Comparison of ENCODE assay signal across 10 cellular contexts in the genomic region with DNA sequence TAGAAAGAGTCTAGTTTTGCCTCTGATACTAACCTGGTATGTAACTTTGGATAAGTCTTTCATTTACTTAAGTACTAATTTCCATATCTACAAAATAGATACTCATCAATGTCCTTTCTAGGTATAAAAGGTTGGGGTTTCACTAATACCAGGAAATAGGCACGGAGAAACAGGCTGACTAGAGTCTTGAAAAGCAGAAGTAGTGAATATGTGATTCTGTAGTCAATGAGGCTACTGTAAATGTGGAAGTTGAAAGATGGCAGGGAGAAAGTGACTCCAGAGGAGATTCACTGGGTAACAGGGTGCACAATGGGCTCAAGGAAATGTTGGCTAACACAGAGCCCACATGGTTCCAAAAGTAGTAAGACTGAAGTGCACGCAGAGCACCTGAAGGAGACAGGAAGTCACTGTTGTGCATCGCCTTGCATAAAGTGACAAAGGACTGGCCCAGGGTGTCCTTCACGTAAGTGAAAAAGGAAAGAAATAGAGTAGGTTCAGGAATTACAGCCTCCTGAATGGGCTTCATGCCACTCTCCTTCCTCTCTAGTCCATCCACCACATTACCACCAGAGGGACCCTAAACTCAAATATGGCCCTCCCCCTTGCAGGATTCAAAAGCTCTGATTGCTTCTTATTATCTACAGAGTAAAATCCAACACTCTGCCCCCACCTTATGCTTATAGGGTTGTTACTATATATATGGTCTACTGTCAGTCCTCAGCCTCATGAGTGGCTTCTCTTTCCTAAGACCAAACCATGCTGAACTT.
DNase-seq lines count a peak whose midpoint lies in the region; ATAC-seq, FAIRE-seq and TF ChIP-seq lines count a peak whose summit lies in the region.
"Had no signal": no experiment of that assay in that cellular context is flagged by ENCODE, and none has a peak within 500 bp of the region (broad histone marks: within the 10 kb centered on the region; RNA-seq: fewer than 3 reads in every experiment).

No MANE protein-coding gene starts in this region.

- no peaks in the 10 kb centered on the region for H3F3A ChIP-seq in Loucy (ENCODE audit: low read depth)

- no peaks in the 10 kb centered on the region for H3K9me2 ChIP-seq in Loucy (replicated peaks; ENCODE audit: low read depth, low read length)

- H3K4me1 ChIP-seq in CD8-positive, alpha-beta T cell (ENCODE audit: insufficient read depth, low read length) = no peaks in the 10 kb centered on the region
- no peaks in the 10 kb centered on the region for H3K4me1 ChIP-seq in Loucy (ENCODE audit: insufficient read depth, low read length, poor library complexity, severe bottlenecking)
- H3K4me1 ChIP-seq: transverse colon had no signal

- TF ChIP-seq POLR2A in GM12892 (IDR thresholded peaks at IDR 0.05; ENCODE audit: low read depth, low read length) = no peak

- H3K27ac ChIP-seq in CD8-positive, alpha-beta T cell (ENCODE audit: low read depth, low read length) = no peak overlapping the region
- H3K27ac ChIP-seq: transverse colon had no signal

- no peaks in the 10 kb centered on the region for H3K9me3 ChIP-seq in CD8-positive, alpha-beta T cell (ENCODE audit: low read length)
- no peaks in the 10 kb centered on the region for H3K9me3 ChIP-seq in Loucy (ENCODE audit: insufficient read depth, low read depth, low read length)
- H3K9me3 ChIP-seq: transverse colon had no signal

- no peaks in the 10 kb centered on the region for H4K20me1 ChIP-seq in Loucy (ENCODE audit: insufficient read depth, low read length, poor library complexity, severe bottlenecking)

- ATAC-seq in CD8-positive, alpha-beta T cell = no peak
- peak; percentile 31 for ATAC-seq in effector memory CD8-positive, alpha-beta T cell (replicated peaks)
- no peak for ATAC-seq in HG03095 (IDR thresholded peaks at IDR 0.05; ENCODE audit: unreplicated experiment)

- H3K27me3 ChIP-seq in CD8-positive, alpha-beta T cell (ENCODE audit: insufficient read depth, low read length) = no peaks in the 10 kb centered on the region
- no peaks in the 10 kb centered on the region for H3K27me3 ChIP-seq in Loucy (ENCODE audit: insufficient read depth, low read length, poor library complexity, severe bottlenecking)
- H3K27me3 ChIP-seq: transverse colon had no signal

- H3K27ac Mint-ChIP-seq in CD8-positive, alpha-beta T cell = no peak overlapping the region
- no peak overlapping the region for H3K27ac Mint-ChIP-seq in effector memory CD8-positive, alpha-beta T cell

- POLR2A ChIA-PET in CD8-positive, alpha-beta T cell (lab: Charles Lee) = no interaction called here

- peak; percentile 20 for TF ChIP-seq CTCF in CD8-positive, alpha-beta T cell (IDR thresholded peaks at IDR 0.05)
- TF ChIP-seq CTCF in Loucy (conservative IDR thresholded peaks at IDR 0.05; ENCODE audit: low read length) = peak; percentile 57

- intact Hi-C loops in CD8-positive, alpha-beta T cell (cut with DNase I, micrococcal nuclease) = loop anchor here (1.0 to 5.0 kb wide), 4 partner anchors 340 to 360 kb away; no protein-coding TSS in a partner anchor

- FAIRE-seq in GM12892 (lab: Jason Lieb, UNC) = peak; percentile 42

- CTCF ChIA-PET in CD8-positive, alpha-beta T cell (lab: Charles Lee) = interaction anchor here (0.8 to 1.4 kb wide), 5 partner anchors 17 to 360 kb away, joined by 3 to 5 read pairs (median 3); no protein-coding TSS in a partner anchor

- no peaks in the 10 kb centered on the region for H3K79me2 ChIP-seq in Loucy (ENCODE audit: insufficient read depth, low read length)

- H3K9me3 Mint-ChIP-seq in CD8-positive, alpha-beta T cell = no peaks in the 10 kb centered on the region
- H3K9me3 Mint-ChIP-seq in effector memory CD8-positive, alpha-beta T cell = no peaks in the 10 kb centered on the region

- H3K27me3 Mint-ChIP-seq in CD8-positive, alpha-beta T cell (ENCODE audit: low read depth) = peaks cover 15% of the 10 kb centered on the region
- peaks cover 14 to 26% of the 10 kb centered on the region in 2 donors for H3K27me3 Mint-ChIP-seq in effector memory CD8-positive, alpha-beta T cell

- H3K4me3 Mint-ChIP-seq in CD8-positive, alpha-beta T cell = no peak overlapping the region
- no peak overlapping the region for H3K4me3 Mint-ChIP-seq in effector memory CD8-positive, alpha-beta T cell

- no peak overlapping the region for H3K9ac ChIP-seq in Loucy (ENCODE audit: low read depth, low read length, poor library complexity, severe bottlenecking)

- H3K4me2 ChIP-seq in Loucy (ENCODE audit: low read depth, low read length, poor library complexity, severe bottlenecking) = no peak overlapping the region

- no peaks in the 10 kb centered on the region for H3K4me1 Mint-ChIP-seq in CD8-positive, alpha-beta T cell (ENCODE audit: low read depth)
- H3K4me1 Mint-ChIP-seq in effector memory CD8-positive, alpha-beta T cell (ENCODE audit: low read depth in 2 of 2) = no peaks in the 10 kb centered on the region

- peak in 1 of 7 experiments; percentile 5 for DNase-seq in CD8-positive, alpha-beta T cell
- DNase-seq in GM12892 (ENCODE audit: insufficient read length) (no peak), SW 1271 (lab: John Stamatoyannopoulos, UW) (no peak), activated gamma-delta T cell treated with Interleukin-2 at 50 U/mL for 16 hours (no peak)
- peak in 1 of 3 experiments; percentile 0 for DNase-seq in effector memory CD8-positive, alpha-beta T cell
- DNase-seq in effector CD4-positive, alpha-beta T cell = no peak
- DNase-seq: NCI-H1092, transverse colon had no signal

- H2AFZ ChIP-seq in Loucy (ENCODE audit: low read length) = no peak overlapping the region

- H3K4me3 ChIP-seq in CD8-positive, alpha-beta T cell (ENCODE audit: low read depth, low read length) = no peak overlapping the region
- no peak overlapping the region for H3K4me3 ChIP-seq in Loucy (ENCODE audit: low read length, poor library complexity, severe bottlenecking)
- H3K4me3 ChIP-seq: transverse colon had no signal

- no peaks in the 10 kb centered on the region for H3K36me3 Mint-ChIP-seq in CD8-positive, alpha-beta T cell
- H3K36me3 Mint-ChIP-seq in effector memory CD8-positive, alpha-beta T cell (ENCODE audit: insufficient read depth) = no peaks in the 10 kb centered on the region

- no peaks in the 10 kb centered on the region for H3K36me3 ChIP-seq in CD8-positive, alpha-beta T cell (ENCODE audit: insufficient read depth, low read length)
- no peaks in the 10 kb centered on the region for H3K36me3 ChIP-seq in Loucy (ENCODE audit: insufficient read depth, low read length)
- H3K36me3 ChIP-seq: transverse colon had no signal
